Comparison of ENCODE assay signal across 26 cellular contexts in genomic region chr20:47210470-47210869, GRCh38.
"Had no signal": no experiment of that assay in that cellular context is flagged by ENCODE, and none has a peak within 500 bp of the region (broad histone marks: within the 10 kb centered on the region; RNA-seq: fewer than 3 reads in every experiment).

No MANE protein-coding gene starts in this region.

- H3K4me1 ChIP-seq: colonic mucosa, lower lobe of right lung had no signal

- H3K27me3 ChIP-seq: colonic mucosa, esophagus squamous epithelium, gastrocnemius medialis, heart right ventricle, left lung had no signal

- H3K4me3 Mint-ChIP-seq: dendritic cell treated with granulocyte-macrophage colony-stimulating factor and Interleukin-4, amounts not matched to agents 40 ng/mL and 50 ng/mL, for 4 days; effector memory CD8-positive, alpha-beta T cell; endodermal cell had no signal

- H3K27ac Mint-ChIP-seq: dendritic cell treated with granulocyte-macrophage colony-stimulating factor and Interleukin-4, amounts not matched to agents 40 ng/mL and 50 ng/mL, for 4 days; effector memory CD8-positive, alpha-beta T cell had no signal

- H3K27me3 Mint-ChIP-seq: dendritic cell treated with granulocyte-macrophage colony-stimulating factor and Interleukin-4, amounts not matched to agents 40 ng/mL and 50 ng/mL, for 4 days; effector memory CD8-positive, alpha-beta T cell had no signal

- ATAC-seq: effector memory CD8-positive, alpha-beta T cell; esophagus mucosa; gastrocnemius medialis; heart right ventricle; left cardiac atrium; left lung; left ventricle myocardium superior; lower lobe of right lung had no signal

- FAIRE-seq: endometrium, islet of Langerhans, keratinocyte had no signal

- H3K9me3 Mint-ChIP-seq: dendritic cell treated with granulocyte-macrophage colony-stimulating factor and Interleukin-4, amounts not matched to agents 40 ng/mL and 50 ng/mL, for 4 days; effector memory CD8-positive, alpha-beta T cell; endodermal cell had no signal

- H3K27ac ChIP-seq: colonic mucosa, epithelial cell of prostate, esophagus squamous epithelium, gastrocnemius medialis, heart right ventricle, left lung, lower lobe of right lung had no signal

- H3K9me3 ChIP-seq: colonic mucosa, esophagus squamous epithelium, gastrocnemius medialis, heart right ventricle, left lung, lower lobe of right lung had no signal

- DNase-seq: colonic mucosa; cortex of kidney; effector CD8-positive, alpha-beta T cell; effector memory CD8-positive, alpha-beta T cell; endodermal cell; erythroblast; esophagus squamous epithelium; foreskin fibroblast; foreskin melanocyte; gastrocnemius medialis; glutamatergic neuron; head of caudate nucleus; heart right ventricle; hippocampal formation; left cardiac atrium; left lung; left ventricle myocardium superior; lower lobe of right lung; mesenchymal stem cell; midbrain had no signal

- H3K4me3 ChIP-seq: colonic mucosa, esophagus squamous epithelium, gastrocnemius medialis, heart right ventricle, left lung, lower lobe of right lung had no signal
